8 cellular contexts compared by ENCODE assay signal in genomic region chr2:204027105-204027504, GRCh38.
DNase-seq lines count a peak whose midpoint lies in the region; ATAC-seq, FAIRE-seq and TF ChIP-seq lines count a peak whose summit lies in the region.

No MANE protein-coding gene starts in this region.

- in situ Hi-C loops in KBM-7 (cut with MboI; ENCODE audit: low pct_unique_long_range_greater_than_20kb, low sequenced_read_pairs): no loop called here

- H3K27me3 ChIP-seq in bronchial epithelial cell (ENCODE audit: control insufficient read depth, insufficient read depth, low read length): no peaks in the 10 kb centered on the region

- TF ChIP-seq CTCF in bronchial epithelial cell (IDR thresholded peaks at IDR 0.05; ENCODE audit: insufficient read depth, low read length, severe bottlenecking): no peak

- no peak overlapping the region for H3K4me3 ChIP-seq in bronchial epithelial cell (ENCODE audit: low read depth, low read length)

- DNase-seq in KBM-7 (peak; percentile 27), bronchial epithelial cell (ENCODE audit: low read depth) (peak; percentile 87), dedifferentiated amniotic fluid mesenchymal stem cell (ENCODE audit: extremely low spot score) (no peak), HK-2 (ENCODE audit: unreplicated experiment) (no peak), pons (ENCODE audit: low spot score) (no peak), AG20443 (ENCODE audit: low spot score) (no peak)

- no peak for FAIRE-seq in bronchial epithelial cell (lab: Jason Lieb, UNC)

- no peaks in the 10 kb centered on the region for H3K36me3 ChIP-seq in bronchial epithelial cell (ENCODE audit: control insufficient read depth, insufficient read depth, low read length)

- peak; percentile 84 for ATAC-seq in GM18508 (IDR thresholded peaks at IDR 0.05; ENCODE audit: insufficient read depth, unreplicated experiment)
- peak; percentile 94 for ATAC-seq in GM21576 (IDR thresholded peaks at IDR 0.05; ENCODE audit: unreplicated experiment)

Comparison
In these comparisons a context has a peak if more than half of its experiments do, and no peak if none do; other contexts are left out.
1. DNase-seq: peak in KBM-7 (single experiment) and bronchial epithelial cell (single experiment); none in dedifferentiated amniotic fluid mesenchymal stem cell (single experiment), HK-2 (single experiment), pons (single experiment) and AG20443 (single experiment).